Comparison of ENCODE assay signal across 21 cellular contexts in genomic region chr2:66170681-66171234, GRCh38.
A peak's percentile ranks its signal among the peaks of the same experiment; 100 is the strongest.
DNase-seq lines count a peak whose midpoint lies in the region; ATAC-seq and TF ChIP-seq lines count a peak whose summit lies in the region.
"Had no signal": no experiment of that assay in that cellular context is flagged by ENCODE, and none has a peak within 500 bp of the region (broad histone marks: within the 10 kb centered on the region; RNA-seq: fewer than 3 reads in every experiment).

No MANE protein-coding gene starts in this region.

- in situ Hi-C loops in mammary epithelial cell (cut with MboI; ENCODE audit: low sequenced_read_pairs in 2 of 2), result no loop called here

- no peaks in the 10 kb centered on the region for H4K20me1 ChIP-seq in mammary epithelial cell (ENCODE audit: insufficient read depth, low read length)

- H3K27me3 Mint-ChIP-seq in stimulated activated naive CD8-positive, alpha-beta T cell treated with anti-CD3 and anti-CD28 coated beads, Interleukin-15, amount 100 ng/mL, for 72 hours, result no peaks in the 10 kb centered on the region
- H3K27me3 Mint-ChIP-seq: activated CD4-positive, alpha-beta T cell treated with anti-CD3 and anti-CD28 coated beads, Interleukin-2, amount 10 ng/mL, durations not matched to agents 7 days and 5 days; activated naive CD8-positive, alpha-beta T cell; T-helper 17 cell had no signal

- no peak overlapping the region for H3K9ac ChIP-seq in mammary epithelial cell (ENCODE audit: insufficient read depth, low read length)

- dilution Hi-C loops in mammary epithelial cell (cut with HindIII; ENCODE audit: low sequenced_read_pairs), result no loop called here

- H3K27ac ChIP-seq in mammary epithelial cell (ENCODE audit: insufficient read depth, low read depth, low read length) (no peak overlapping the region), esophagus muscularis mucosa (replicated peaks in 1 of 4) (no peak overlapping the region), esophagus squamous epithelium (no peak overlapping the region)
- H3K27ac ChIP-seq: psoas muscle, upper lobe of right lung had no signal

- no peaks in the 10 kb centered on the region for H3K79me2 ChIP-seq in mammary epithelial cell (ENCODE audit: insufficient read depth, low read length)

- H3K36me3 ChIP-seq in mammary epithelial cell (ENCODE audit: insufficient read depth, low read length) (no peaks in the 10 kb centered on the region), esophagus muscularis mucosa (no peaks in the 10 kb centered on the region), esophagus squamous epithelium (no peaks in the 10 kb centered on the region)
- H3K36me3 ChIP-seq: BE2C, upper lobe of right lung had no signal

- no peaks in the 10 kb centered on the region for H3K4me1 Mint-ChIP-seq in stimulated activated naive CD8-positive, alpha-beta T cell treated with anti-CD3 and anti-CD28 coated beads, Interleukin-15, amount 100 ng/mL, for 72 hours
- H3K4me1 Mint-ChIP-seq: activated CD4-positive, alpha-beta T cell treated with anti-CD3 and anti-CD28 coated beads, Interleukin-2, amount 10 ng/mL, durations not matched to agents 7 days and 5 days; T-helper 17 cell had no signal

- no peak for TF ChIP-seq EP300 in esophagus muscularis mucosa (IDR thresholded peaks at IDR 0.05)

- H3K4me1 ChIP-seq in mammary epithelial cell (ENCODE audit: insufficient read depth, low read length), result no peaks in the 10 kb centered on the region
- peaks cover 0 to 6% (median 0%) of the 10 kb centered on the region in 4 donors for H3K4me1 ChIP-seq in esophagus muscularis mucosa
- peaks cover 0 to 38% (median 9%) of the 10 kb centered on the region in 3 donors for H3K4me1 ChIP-seq in esophagus squamous epithelium
- H3K4me1 ChIP-seq: BE2C, psoas muscle, upper lobe of right lung had no signal

- ATAC-seq in stimulated activated naive CD8-positive, alpha-beta T cell treated with anti-CD3 and anti-CD28 coated beads, Interleukin-15, amount 100 ng/mL, for 72 hours, result no peak
- ATAC-seq: psoas muscle, T-helper 17 cell, upper lobe of right lung had no signal

- DNase-seq in DMS53 (lab: John Stamatoyannopoulos, UW) (peak; percentile 45), NCI-H1417 treated with DMSO at 0.1 percent for 48 hours (lab: John Stamatoyannopoulos, UW) (peak; percentile 2), NCI-H345 (lab: John Stamatoyannopoulos, UW) (peak; percentile 48), mammary epithelial cell (peak; percentile 33), esophagus muscularis mucosa (ENCODE audit: extremely low spot score) (no peak), NCI-H1048 (lab: John Stamatoyannopoulos, UW) (no peak), esophagus squamous epithelium (lab: John Stamatoyannopoulos, UW) (no peak)
- DNase-seq in stimulated activated naive CD8-positive, alpha-beta T cell treated with anti-CD3 and anti-CD28 coated beads, Interleukin-15, amount 100 ng/mL, for 72 hours, result no peak
- DNase-seq: activated CD4-positive, alpha-beta T cell treated with anti-CD3 and anti-CD28 coated beads, Interleukin-2, amount 10 ng/mL, durations not matched to agents 7 days and 5 days; BE2C; cerebellar nuclear complex; effector CD4-positive, alpha-beta T cell; HCEC 1CT; KG1; MV-4-11; NCI-H226; psoas muscle; substantia nigra; T-helper 17 cell; upper lobe of right lung had no signal

- H2AFZ ChIP-seq in mammary epithelial cell (ENCODE audit: low read depth, low read length), result no peak overlapping the region

- no peak overlapping the region for H3K27ac Mint-ChIP-seq in stimulated activated naive CD8-positive, alpha-beta T cell treated with anti-CD3 and anti-CD28 coated beads, Interleukin-15, amount 100 ng/mL, for 72 hours
- H3K27ac Mint-ChIP-seq: activated CD4-positive, alpha-beta T cell treated with anti-CD3 and anti-CD28 coated beads, Interleukin-2, amount 10 ng/mL, durations not matched to agents 7 days and 5 days; activated naive CD8-positive, alpha-beta T cell; T-helper 17 cell had no signal

- no peaks in the 10 kb centered on the region for H3K9me3 ChIP-seq in mammary epithelial cell (replicated peaks; ENCODE audit: insufficient read depth, low read length)
- H3K9me3 ChIP-seq in esophagus muscularis mucosa, result no peaks in the 10 kb centered on the region
- H3K9me3 ChIP-seq in esophagus squamous epithelium, result no peaks in the 10 kb centered on the region
- H3K9me3 ChIP-seq: BE2C, psoas muscle, upper lobe of right lung had no signal

- no peaks in the 10 kb centered on the region for H3K9me3 Mint-ChIP-seq in stimulated activated naive CD8-positive, alpha-beta T cell treated with anti-CD3 and anti-CD28 coated beads, Interleukin-15, amount 100 ng/mL, for 72 hours
- H3K9me3 Mint-ChIP-seq: activated CD4-positive, alpha-beta T cell treated with anti-CD3 and anti-CD28 coated beads, Interleukin-2, amount 10 ng/mL, durations not matched to agents 7 days and 5 days had no signal

- H3K4me3 Mint-ChIP-seq in stimulated activated naive CD8-positive, alpha-beta T cell treated with anti-CD3 and anti-CD28 coated beads, Interleukin-15, amount 100 ng/mL, for 72 hours, result no peak overlapping the region
- H3K4me3 Mint-ChIP-seq: activated CD4-positive, alpha-beta T cell treated with anti-CD3 and anti-CD28 coated beads, Interleukin-2, amount 10 ng/mL, durations not matched to agents 7 days and 5 days; activated naive CD8-positive, alpha-beta T cell; T-helper 17 cell had no signal

- H3K4me2 ChIP-seq in mammary epithelial cell (ENCODE audit: insufficient read depth, low read depth, low read length), result no peak overlapping the region

- H3K4me3 ChIP-seq in mammary epithelial cell (replicated peaks in 1 of 3; ENCODE audit: insufficient read depth in 1 of 3, low read depth in 2 of 3, low read length in 3 of 3) (no peak overlapping the region), esophagus muscularis mucosa (no peak overlapping the region), esophagus squamous epithelium (no peak overlapping the region)
- H3K4me3 ChIP-seq: psoas muscle, upper lobe of right lung had no signal

- intact Hi-C loops in mammary epithelial cell (cut with micrococcal nuclease) (no loop called here), esophagus muscularis mucosa (cut with DNase I) (no loop called here), esophagus squamous epithelium (cut with DNase I) (no loop called here)

- H3K27me3 ChIP-seq in mammary epithelial cell (ENCODE audit: insufficient read depth, low read length) (peaks cover 3% of the 10 kb centered on the region), esophagus muscularis mucosa (no peaks in the 10 kb centered on the region), esophagus squamous epithelium (no peaks in the 10 kb centered on the region)
- H3K27me3 ChIP-seq: BE2C, upper lobe of right lung had no signal

- TF ChIP-seq CTCF in mammary epithelial cell (conservative IDR thresholded peaks at IDR 0.05 in 1 of 2, IDR thresholded peaks at IDR 0.05 in 1 of 2; ENCODE audit: extremely low read depth in 1 of 2, insufficient read depth in 1 of 2, low read depth in 1 of 2, low read length in 2 of 2) (no peak), esophagus muscularis mucosa (IDR thresholded peaks at IDR 0.05) (no peak), esophagus squamous epithelium (IDR thresholded peaks at IDR 0.05) (no peak)

- WGBS in mammary epithelial cell (ENCODE audit: low coverage, missing lambda C conversion rate), result 64% methylated on average over 3 of the region's 4 CpGs
- 77% methylated on average over 4 of the region's 4 CpGs for WGBS in esophagus muscularis mucosa
- 48 to 57% methylated on average over 4 of the region's 4 CpGs for WGBS in esophagus squamous epithelium, 2 donors

- TF ChIP-seq POLR2A in esophagus muscularis mucosa (IDR thresholded peaks at IDR 0.05; ENCODE audit: low read depth) (no peak), esophagus squamous epithelium (IDR thresholded peaks at IDR 0.05) (no peak)

- CTCF ChIA-PET in mammary epithelial cell (lab: Charles Lee; ENCODE audit: low non-redundant PET), result no interaction called here

- BruUV-seq in mammary epithelial cell (replicated peaks; lab: Mats Ljungman, UMichigan), result no TSS peak

Comparison
In these comparisons a context has a peak if more than half of its experiments do, and no peak if none do; other contexts are left out.
1. DNase-seq: peak in DMS53 (single experiment), NCI-H1417 treated with DMSO at 0.1 percent for 48 hours (single experiment), NCI-H345 (single experiment) and mammary epithelial cell (single experiment); none in stimulated activated naive CD8-positive, alpha-beta T cell treated with anti-CD3 and anti-CD28 coated beads, Interleukin-15, amount 100 ng/mL, for 72 hours (0 of 2), esophagus muscularis mucosa (single experiment), NCI-H1048 (single experiment) and esophagus squamous epithelium (single experiment).